ENCODE assay signal across 1 cellular context in the genomic region with DNA sequence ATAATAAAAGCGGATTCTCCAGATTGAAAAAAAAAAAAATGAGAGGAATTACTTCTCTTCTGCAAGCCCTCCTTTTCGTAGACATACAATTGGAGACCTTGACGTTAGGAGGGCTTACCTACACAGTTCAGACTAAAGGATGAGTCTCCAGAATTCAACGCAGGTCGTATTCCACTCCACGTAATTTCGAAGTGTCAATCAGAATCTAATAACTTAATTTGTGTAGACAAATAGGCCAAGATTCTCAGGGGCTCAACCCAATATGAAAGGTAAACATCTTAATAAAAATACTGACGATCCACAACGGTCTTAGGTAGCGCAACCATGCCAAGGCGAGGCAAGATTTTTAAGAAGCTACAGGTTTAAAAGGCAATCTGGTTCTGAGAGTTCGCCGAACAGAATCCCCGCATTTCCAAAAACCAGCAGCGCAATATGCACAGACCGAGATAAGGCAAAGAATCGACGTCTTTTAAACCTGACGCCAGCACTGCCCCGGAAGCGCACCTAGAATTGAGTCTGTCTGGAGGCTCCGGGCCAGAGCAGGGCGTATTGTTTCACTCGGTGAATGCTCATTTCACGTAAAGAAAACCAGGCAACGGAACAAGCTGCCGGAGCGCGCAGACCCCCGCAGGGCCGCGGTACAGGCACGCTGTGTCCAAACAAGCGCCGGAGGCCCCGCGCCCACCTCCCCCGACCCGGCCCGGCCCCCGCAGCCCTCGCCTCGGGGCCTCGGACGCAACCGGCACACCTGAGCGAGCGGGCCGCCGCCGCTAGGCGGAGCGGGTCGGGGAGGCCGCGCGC.
TF ChIP-seq lines count a peak whose summit lies in the region.

No MANE protein-coding gene starts in this region.

TF ChIP-seq in HepG2, 621 proteins besides CTCF, POLR2A, EP300 and RAD21 (continued from another document and continues in another):
- TF ChIP-seq ZNF674 (CRISPR knock-in tag; IDR thresholded peaks at IDR 0.05; ENCODE audit: low read depth): no peak; the same call in 1 of the 2 replicates
- no peak for TF ChIP-seq NR1H2 (CRISPR knock-in tag; IDR thresholded peaks at IDR 0.05; ENCODE audit: borderline replicate concordance, low read depth)
- TF ChIP-seq, protein P1, sequence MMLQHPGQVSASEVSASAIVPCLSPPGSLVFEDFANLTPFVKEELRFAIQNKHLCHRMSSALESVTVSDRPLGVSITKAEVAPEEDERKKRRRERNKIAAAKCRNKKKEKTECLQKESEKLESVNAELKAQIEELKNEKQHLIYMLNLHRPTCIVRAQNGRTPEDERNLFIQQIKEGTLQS (CRISPR knock-in tag; IDR thresholded peaks at IDR 0.05): no peak; the same call in 1 of the 2 replicates
- TF ChIP-seq FOXO1 (CRISPR knock-in tag; IDR thresholded peaks at IDR 0.05): no peak
- TF ChIP-seq, protein P2, sequence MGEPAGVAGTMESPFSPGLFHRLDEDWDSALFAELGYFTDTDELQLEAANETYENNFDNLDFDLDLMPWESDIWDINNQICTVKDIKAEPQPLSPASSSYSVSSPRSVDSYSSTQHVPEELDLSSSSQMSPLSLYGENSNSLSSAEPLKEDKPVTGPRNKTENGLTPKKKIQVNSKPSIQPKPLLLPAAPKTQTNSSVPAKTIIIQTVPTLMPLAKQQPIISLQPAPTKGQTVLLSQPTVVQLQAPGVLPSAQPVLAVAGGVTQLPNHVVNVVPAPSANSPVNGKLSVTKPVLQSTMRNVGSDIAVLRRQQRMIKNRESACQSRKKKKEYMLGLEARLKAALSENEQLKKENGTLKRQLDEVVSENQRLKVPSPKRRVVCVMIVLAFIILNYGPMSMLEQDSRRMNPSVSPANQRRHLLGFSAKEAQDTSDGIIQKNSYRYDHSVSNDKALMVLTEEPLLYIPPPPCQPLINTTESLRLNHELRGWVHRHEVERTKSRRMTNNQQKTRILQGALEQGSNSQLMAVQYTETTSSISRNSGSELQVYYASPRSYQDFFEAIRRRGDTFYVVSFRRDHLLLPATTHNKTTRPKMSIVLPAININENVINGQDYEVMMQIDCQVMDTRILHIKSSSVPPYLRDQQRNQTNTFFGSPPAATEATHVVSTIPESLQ (CRISPR knock-in tag; conservative IDR thresholded peaks at IDR 0.05): no peak
- TF ChIP-seq ZNF30 (CRISPR knock-in tag; IDR thresholded peaks at IDR 0.05): no peak; the same call in 1 of the 2 replicates
- TF ChIP-seq NKX3-1 (CRISPR knock-in tag; IDR thresholded peaks at IDR 0.05): peak; percentile 87; the same call in 1 of the 2 replicates
- TF ChIP-seq, protein P3, sequence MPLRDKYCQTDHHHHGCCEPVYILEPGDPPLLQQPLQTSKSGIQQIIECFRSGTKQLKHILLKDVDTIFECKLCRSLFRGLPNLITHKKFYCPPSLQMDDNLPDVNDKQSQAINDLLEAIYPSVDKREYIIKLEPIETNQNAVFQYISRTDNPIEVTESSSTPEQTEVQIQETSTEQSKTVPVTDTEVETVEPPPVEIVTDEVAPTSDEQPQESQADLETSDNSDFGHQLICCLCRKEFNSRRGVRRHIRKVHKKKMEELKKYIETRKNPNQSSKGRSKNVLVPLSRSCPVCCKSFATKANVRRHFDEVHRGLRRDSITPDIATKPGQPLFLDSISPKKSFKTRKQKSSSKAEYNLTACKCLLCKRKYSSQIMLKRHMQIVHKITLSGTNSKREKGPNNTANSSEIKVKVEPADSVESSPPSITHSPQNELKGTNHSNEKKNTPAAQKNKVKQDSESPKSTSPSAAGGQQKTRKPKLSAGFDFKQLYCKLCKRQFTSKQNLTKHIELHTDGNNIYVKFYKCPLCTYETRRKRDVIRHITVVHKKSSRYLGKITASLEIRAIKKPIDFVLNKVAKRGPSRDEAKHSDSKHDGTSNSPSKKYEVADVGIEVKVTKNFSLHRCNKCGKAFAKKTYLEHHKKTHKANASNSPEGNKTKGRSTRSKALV (CRISPR knock-in tag; IDR thresholded peaks at IDR 0.05): no peak; the same call in none of the 2 replicates
- TF ChIP-seq REXO4 (CRISPR knock-in tag; IDR thresholded peaks at IDR 0.05; ENCODE audit: borderline replicate concordance): no peak
- TF ChIP-seq PHB2 (IDR thresholded peaks at IDR 0.05; ENCODE audit: partially characterized antibody): no peak
- TF ChIP-seq CBX5 (CRISPR knock-in tag; IDR thresholded peaks at IDR 0.05; ENCODE audit: borderline replicate concordance): no peak
- no peak for TF ChIP-seq ZNF207 (IDR thresholded peaks at IDR 0.05; ENCODE audit: borderline replicate concordance)
- no peak for TF ChIP-seq HNRNPLL (IDR thresholded peaks at IDR 0.05; ENCODE audit: low read depth, low read length, poor library complexity, severe bottlenecking)
- TF ChIP-seq RFXAP (CRISPR knock-in tag; IDR thresholded peaks at IDR 0.05; ENCODE audit: borderline replicate concordance): peak; percentile 52; the same call in 1 of the 2 replicates
- no peak for TF ChIP-seq GTF2F1 (IDR thresholded peaks at IDR 0.05; ENCODE audit: low read length)
- no peak; the same call in 1 of the 2 replicates for TF ChIP-seq SAP130 (CRISPR knock-in tag; IDR thresholded peaks at IDR 0.05; ENCODE audit: low read depth)
- peak; percentile 88; the same call in 1 of the 2 replicates for TF ChIP-seq SATB2 (CRISPR knock-in tag; IDR thresholded peaks at IDR 0.05)
- TF ChIP-seq, protein P4, sequence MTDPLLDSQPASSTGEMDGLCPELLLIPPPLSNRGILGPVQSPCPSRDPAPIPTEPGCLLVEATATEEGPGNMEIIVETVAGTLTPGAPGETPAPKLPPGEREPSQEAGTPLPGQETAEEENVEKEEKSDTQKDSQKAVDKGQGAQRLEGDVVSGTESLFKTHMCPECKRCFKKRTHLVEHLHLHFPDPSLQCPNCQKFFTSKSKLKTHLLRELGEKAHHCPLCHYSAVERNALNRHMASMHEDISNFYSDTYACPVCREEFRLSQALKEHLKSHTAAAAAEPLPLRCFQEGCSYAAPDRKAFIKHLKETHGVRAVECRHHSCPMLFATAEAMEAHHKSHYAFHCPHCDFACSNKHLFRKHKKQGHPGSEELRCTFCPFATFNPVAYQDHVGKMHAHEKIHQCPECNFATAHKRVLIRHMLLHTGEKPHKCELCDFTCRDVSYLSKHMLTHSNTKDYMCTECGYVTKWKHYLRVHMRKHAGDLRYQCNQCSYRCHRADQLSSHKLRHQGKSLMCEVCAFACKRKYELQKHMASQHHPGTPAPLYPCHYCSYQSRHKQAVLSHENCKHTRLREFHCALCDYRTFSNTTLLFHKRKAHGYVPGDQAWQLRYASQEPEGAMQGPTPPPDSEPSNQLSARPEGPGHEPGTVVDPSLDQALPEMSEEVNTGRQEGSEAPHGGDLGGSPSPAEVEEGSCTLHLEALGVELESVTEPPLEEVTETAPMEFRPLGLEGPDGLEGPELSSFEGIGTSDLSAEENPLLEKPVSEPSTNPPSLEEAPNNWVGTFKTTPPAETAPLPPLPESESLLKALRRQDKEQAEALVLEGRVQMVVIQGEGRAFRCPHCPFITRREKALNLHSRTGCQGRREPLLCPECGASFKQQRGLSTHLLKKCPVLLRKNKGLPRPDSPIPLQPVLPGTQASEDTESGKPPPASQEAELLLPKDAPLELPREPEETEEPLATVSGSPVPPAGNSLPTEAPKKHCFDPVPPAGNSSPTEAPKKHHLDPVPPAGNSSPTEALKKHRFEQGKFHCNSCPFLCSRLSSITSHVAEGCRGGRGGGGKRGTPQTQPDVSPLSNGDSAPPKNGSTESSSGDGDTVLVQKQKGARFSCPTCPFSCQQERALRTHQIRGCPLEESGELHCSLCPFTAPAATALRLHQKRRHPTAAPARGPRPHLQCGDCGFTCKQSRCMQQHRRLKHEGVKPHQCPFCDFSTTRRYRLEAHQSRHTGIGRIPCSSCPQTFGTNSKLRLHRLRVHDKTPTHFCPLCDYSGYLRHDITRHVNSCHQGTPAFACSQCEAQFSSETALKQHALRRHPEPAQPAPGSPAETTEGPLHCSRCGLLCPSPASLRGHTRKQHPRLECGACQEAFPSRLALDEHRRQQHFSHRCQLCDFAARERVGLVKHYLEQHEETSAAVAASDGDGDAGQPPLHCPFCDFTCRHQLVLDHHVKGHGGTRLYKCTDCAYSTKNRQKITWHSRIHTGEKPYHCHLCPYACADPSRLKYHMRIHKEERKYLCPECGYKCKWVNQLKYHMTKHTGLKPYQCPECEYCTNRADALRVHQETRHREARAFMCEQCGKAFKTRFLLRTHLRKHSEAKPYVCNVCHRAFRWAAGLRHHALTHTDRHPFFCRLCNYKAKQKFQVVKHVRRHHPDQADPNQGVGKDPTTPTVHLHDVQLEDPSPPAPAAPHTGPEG (CRISPR knock-in tag; IDR thresholded peaks at IDR 0.05): 0 out of 2 replicates have a peak, but pooled peaks have one; percentile 49
- TF ChIP-seq ZNF660 (CRISPR knock-in tag; IDR thresholded peaks at IDR 0.05; ENCODE audit: borderline replicate concordance, low read depth): no peak
- TF ChIP-seq RFX3 (CRISPR knock-in tag; IDR thresholded peaks at IDR 0.05): no peak
- no peak for TF ChIP-seq NAIF1 (CRISPR knock-in tag; IDR thresholded peaks at IDR 0.05; ENCODE audit: borderline replicate concordance)
- TF ChIP-seq, protein P5, sequence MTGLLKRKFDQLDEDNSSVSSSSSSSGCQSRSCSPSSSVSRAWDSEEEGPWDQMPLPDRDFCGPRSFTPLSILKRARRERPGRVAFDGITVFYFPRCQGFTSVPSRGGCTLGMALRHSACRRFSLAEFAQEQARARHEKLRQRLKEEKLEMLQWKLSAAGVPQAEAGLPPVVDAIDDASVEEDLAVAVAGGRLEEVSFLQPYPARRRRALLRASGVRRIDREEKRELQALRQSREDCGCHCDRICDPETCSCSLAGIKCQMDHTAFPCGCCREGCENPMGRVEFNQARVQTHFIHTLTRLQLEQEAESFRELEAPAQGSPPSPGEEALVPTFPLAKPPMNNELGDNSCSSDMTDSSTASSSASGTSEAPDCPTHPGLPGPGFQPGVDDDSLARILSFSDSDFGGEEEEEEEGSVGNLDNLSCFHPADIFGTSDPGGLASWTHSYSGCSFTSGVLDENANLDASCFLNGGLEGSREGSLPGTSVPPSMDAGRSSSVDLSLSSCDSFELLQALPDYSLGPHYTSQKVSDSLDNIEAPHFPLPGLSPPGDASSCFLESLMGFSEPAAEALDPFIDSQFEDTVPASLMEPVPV (CRISPR knock-in tag; IDR thresholded peaks at IDR 0.05): no peak
- TF ChIP-seq, protein P6, sequence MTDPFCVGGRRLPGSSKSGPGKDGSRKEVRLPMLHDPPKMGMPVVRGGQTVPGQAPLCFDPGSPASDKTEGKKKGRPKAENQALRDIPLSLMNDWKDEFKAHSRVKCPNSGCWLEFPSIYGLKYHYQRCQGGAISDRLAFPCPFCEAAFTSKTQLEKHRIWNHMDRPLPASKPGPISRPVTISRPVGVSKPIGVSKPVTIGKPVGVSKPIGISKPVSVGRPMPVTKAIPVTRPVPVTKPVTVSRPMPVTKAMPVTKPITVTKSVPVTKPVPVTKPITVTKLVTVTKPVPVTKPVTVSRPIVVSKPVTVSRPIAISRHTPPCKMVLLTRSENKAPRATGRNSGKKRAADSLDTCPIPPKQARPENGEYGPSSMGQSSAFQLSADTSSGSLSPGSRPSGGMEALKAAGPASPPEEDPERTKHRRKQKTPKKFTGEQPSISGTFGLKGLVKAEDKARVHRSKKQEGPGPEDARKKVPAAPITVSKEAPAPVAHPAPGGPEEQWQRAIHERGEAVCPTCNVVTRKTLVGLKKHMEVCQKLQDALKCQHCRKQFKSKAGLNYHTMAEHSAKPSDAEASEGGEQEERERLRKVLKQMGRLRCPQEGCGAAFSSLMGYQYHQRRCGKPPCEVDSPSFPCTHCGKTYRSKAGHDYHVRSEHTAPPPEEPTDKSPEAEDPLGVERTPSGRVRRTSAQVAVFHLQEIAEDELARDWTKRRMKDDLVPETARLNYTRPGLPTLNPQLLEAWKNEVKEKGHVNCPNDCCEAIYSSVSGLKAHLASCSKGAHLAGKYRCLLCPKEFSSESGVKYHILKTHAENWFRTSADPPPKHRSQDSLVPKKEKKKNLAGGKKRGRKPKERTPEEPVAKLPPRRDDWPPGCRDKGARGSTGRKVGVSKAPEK (CRISPR knock-in tag; IDR thresholded peaks at IDR 0.05; ENCODE audit: borderline replicate concordance): no peak
- TF ChIP-seq ZSCAN21 (CRISPR knock-in tag; IDR thresholded peaks at IDR 0.05; ENCODE audit: borderline replicate concordance): no peak
- TF ChIP-seq ETV5 (CRISPR knock-in tag; IDR thresholded peaks at IDR 0.05; ENCODE audit: borderline replicate concordance): no peak; the same call in 1 of the 2 replicates
- TF ChIP-seq ASH2L (IDR thresholded peaks at IDR 0.05; ENCODE audit: insufficient read length, low read depth, low read length): no peak
- TF ChIP-seq BCL6 (CRISPR knock-in tag; IDR thresholded peaks at IDR 0.05): no peak
- no peak for TF ChIP-seq AKAP8 (CRISPR knock-in tag; IDR thresholded peaks at IDR 0.05)
- TF ChIP-seq, protein P7, sequence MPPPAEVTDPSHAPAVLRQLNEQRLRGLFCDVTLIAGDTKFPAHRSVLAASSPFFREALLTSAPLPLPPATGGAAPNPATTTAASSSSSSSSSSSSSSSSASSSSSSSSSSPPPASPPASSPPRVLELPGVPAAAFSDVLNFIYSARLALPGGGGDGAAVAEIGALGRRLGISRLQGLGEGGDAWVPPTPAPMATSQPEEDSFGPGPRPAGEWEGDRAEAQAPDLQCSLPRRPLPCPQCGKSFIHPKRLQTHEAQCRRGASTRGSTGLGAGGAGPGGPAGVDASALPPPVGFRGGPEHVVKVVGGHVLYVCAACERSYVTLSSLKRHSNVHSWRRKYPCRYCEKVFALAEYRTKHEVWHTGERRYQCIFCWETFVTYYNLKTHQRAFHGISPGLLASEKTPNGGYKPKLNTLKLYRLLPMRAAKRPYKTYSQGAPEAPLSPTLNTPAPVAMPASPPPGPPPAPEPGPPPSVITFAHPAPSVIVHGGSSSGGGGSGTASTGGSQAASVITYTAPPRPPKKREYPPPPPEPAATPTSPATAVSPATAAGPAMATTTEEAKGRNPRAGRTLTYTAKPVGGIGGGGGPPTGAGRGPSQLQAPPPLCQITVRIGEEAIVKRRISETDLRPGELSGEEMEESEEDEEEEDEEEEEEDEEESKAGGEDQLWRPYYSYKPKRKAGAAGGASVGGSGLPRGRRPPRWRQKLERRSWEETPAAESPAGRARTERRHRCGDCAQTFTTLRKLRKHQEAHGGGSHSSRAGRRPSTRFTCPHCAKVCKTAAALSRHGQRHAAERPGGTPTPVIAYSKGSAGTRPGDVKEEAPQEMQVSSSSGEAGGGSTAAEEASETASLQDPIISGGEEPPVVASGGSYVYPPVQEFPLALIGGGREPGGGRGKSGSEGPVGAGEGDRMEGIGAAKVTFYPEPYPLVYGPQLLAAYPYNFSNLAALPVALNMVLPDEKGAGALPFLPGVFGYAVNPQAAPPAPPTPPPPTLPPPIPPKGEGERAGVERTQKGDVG (CRISPR knock-in tag; IDR thresholded peaks at IDR 0.05; ENCODE audit: borderline replicate concordance): no peak
- TF ChIP-seq, protein P8, sequence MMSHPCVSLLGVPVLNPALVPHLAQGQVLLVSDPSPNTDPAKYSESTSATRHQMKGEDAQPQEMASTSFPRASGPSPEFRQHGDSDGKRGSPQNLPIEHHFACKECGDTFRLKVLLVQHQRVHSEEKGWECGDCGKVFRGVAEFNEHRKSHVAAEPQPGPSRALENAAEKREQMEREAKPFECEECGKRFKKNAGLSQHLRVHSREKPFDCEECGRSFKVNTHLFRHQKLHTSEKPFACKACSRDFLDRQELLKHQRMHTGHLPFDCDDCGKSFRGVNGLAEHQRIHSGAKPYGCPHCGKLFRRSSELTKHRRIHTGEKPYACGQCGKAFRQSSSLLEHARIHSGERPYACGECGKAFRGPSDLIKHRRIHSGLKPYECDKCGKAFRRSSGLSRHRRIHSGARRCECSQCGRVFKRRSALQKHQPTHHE (CRISPR knock-in tag; IDR thresholded peaks at IDR 0.05; ENCODE audit: borderline replicate concordance): 0 out of 2 replicates have a peak, but pooled peaks have one; percentile 9
- peak; percentile 72; the same call in 1 of the 2 replicates for TF ChIP-seq ZNF367 (CRISPR knock-in tag; IDR thresholded peaks at IDR 0.05; ENCODE audit: borderline replicate concordance)
- no peak for TF ChIP-seq KAT2B (IDR thresholded peaks at IDR 0.05; ENCODE audit: borderline replicate concordance, low read depth, low read length)
- TF ChIP-seq SSRP1 (CRISPR knock-in tag; IDR thresholded peaks at IDR 0.05): no peak
- no peak for TF ChIP-seq ZNF761 (CRISPR knock-in tag; conservative IDR thresholded peaks at IDR 0.05)
- no peak for TF ChIP-seq ZKSCAN8 (CRISPR knock-in tag; IDR thresholded peaks at IDR 0.05; ENCODE audit: borderline replicate concordance)
- no peak for TF ChIP-seq ZNF180 (CRISPR knock-in tag; IDR thresholded peaks at IDR 0.05; ENCODE audit: borderline replicate concordance, low read depth)
